In genomic region chr2:239819974-239820555, GRCh38 we compare ENCODE assay signal across 15 cellular contexts.
A peak's percentile ranks its signal among the peaks of the same experiment; 100 is the strongest.
DNase-seq lines count a peak whose midpoint lies in the region; ATAC-seq and TF ChIP-seq lines count a peak whose summit lies in the region.
"Had no signal": no experiment of that assay in that cellular context is flagged by ENCODE, and none has a peak within 500 bp of the region (broad histone marks: within the 10 kb centered on the region; RNA-seq: fewer than 3 reads in every experiment).

No MANE protein-coding gene starts in this region.

- peaks cover 15% of the 10 kb centered on the region for H3K27me3 Mint-ChIP-seq in activated T-cell treated with anti-CD3 and anti-CD28 coated beads, Interleukin-2, amount 50 U/mL, for 24 hours
- peaks cover 38 to 73% of the 10 kb centered on the region in 2 donors for H3K27me3 Mint-ChIP-seq in effector memory CD8-positive, alpha-beta T cell

- no peak for ATAC-seq in effector memory CD8-positive, alpha-beta T cell (replicated peaks)
- ATAC-seq: lower lobe of right lung had no signal

- H3K36me3 ChIP-seq in sigmoid colon (no peaks in the 10 kb centered on the region), mesenchymal stem cell (ENCODE audit: control insufficient read depth in 1 of 2, insufficient read depth in 2 of 2, low read depth in 1 of 2, low read length in 2 of 2) (no peaks in the 10 kb centered on the region)
- no peaks in the 10 kb centered on the region for H3K36me3 ChIP-seq in effector memory CD4-positive, alpha-beta T cell (ENCODE audit: control insufficient read depth, insufficient read depth, low read length)
- H3K36me3 ChIP-seq: heart right ventricle, lower lobe of right lung had no signal

- no peak overlapping the region for H3K4me2 ChIP-seq in mesenchymal stem cell (ENCODE audit: low read length, poor library complexity, severe bottlenecking)

- no peak for TF ChIP-seq EP300 in sigmoid colon (IDR thresholded peaks at IDR 0.05)

- no peak overlapping the region for H4K8ac ChIP-seq in mesenchymal stem cell (ENCODE audit: low read length)

- H3K4me1 Mint-ChIP-seq in activated T-cell treated with anti-CD3 and anti-CD28 coated beads, Interleukin-2, amount 50 U/mL, for 24 hours (ENCODE audit: low read depth), result no peaks in the 10 kb centered on the region
- peaks cover 0 to 7% of the 10 kb centered on the region in 2 donors for H3K4me1 Mint-ChIP-seq in effector memory CD8-positive, alpha-beta T cell (ENCODE audit: low read depth in 2 of 2)

- H3K27me3 ChIP-seq in sigmoid colon (no peaks in the 10 kb centered on the region), mesenchymal stem cell (ENCODE audit: control insufficient read depth in 1 of 2, insufficient read depth in 1 of 2, low read length in 2 of 2) (peaks cover 0 to 76% of the 10 kb centered on the region in 2 experiments)
- no peaks in the 10 kb centered on the region for H3K27me3 ChIP-seq in effector memory CD4-positive, alpha-beta T cell (replicated peaks; ENCODE audit: control insufficient read depth, insufficient read depth, low read length, poor library complexity, severe bottlenecking)

- H2AK5ac ChIP-seq in mesenchymal stem cell (ENCODE audit: low read length, severe bottlenecking), result no peak overlapping the region

- no peak overlapping the region for H2AFZ ChIP-seq in mesenchymal stem cell (ENCODE audit: low read depth, low read length)

- no peak overlapping the region for H3K18ac ChIP-seq in mesenchymal stem cell (ENCODE audit: low read depth in 1 of 2, low read length in 2 of 2)

- no peaks in the 10 kb centered on the region for H3K79me1 ChIP-seq in mesenchymal stem cell (replicated peaks; ENCODE audit: low read length, poor library complexity, severe bottlenecking)

- intact Hi-C loops in sigmoid colon (cut with DNase I), result loop anchor here (10.0 kb wide), 5 partner anchors 165 to 745 kb away; partner anchors contain the start of gene HDAC4

- no peak overlapping the region for H3K14ac ChIP-seq in mesenchymal stem cell (ENCODE audit: low read length in 2 of 2)

- H3K27ac Mint-ChIP-seq in activated T-cell treated with anti-CD3 and anti-CD28 coated beads, Interleukin-2, amount 50 U/mL, for 24 hours, result no peak overlapping the region
- peak overlapping the region; percentile 49 to 70 for H3K27ac Mint-ChIP-seq in effector memory CD8-positive, alpha-beta T cell
- H3K27ac Mint-ChIP-seq: T-helper 1 cell treated with Interleukin-12 subunit alpha and Interleukin-12 subunit beta and Interleukin-4 antibody, amounts not matched to agents 30 μg/mL and 1 μg/mL, for 36 hours had no signal

- H2BK15ac ChIP-seq in mesenchymal stem cell (ENCODE audit: low read depth, poor library complexity, severe bottlenecking), result no peak overlapping the region

- no peak overlapping the region for H2BK5ac ChIP-seq in mesenchymal stem cell (ENCODE audit: low read depth, low read length, poor library complexity, severe bottlenecking)

- no peak overlapping the region for H3K4me3 ChIP-seq in sigmoid colon
- no peak overlapping the region for H3K4me3 ChIP-seq in effector memory CD4-positive, alpha-beta T cell (ENCODE audit: insufficient read depth, low read depth, low read length, poor library complexity, severe bottlenecking)
- no peak overlapping the region for H3K4me3 ChIP-seq in mesenchymal stem cell (ENCODE audit: insufficient read depth in 1 of 2, low read depth in 1 of 2, low read length in 2 of 2)
- H3K4me3 ChIP-seq: heart right ventricle, lower lobe of right lung had no signal

- no peaks in the 10 kb centered on the region for H3K9me3 Mint-ChIP-seq in activated T-cell treated with anti-CD3 and anti-CD28 coated beads, Interleukin-2, amount 50 U/mL, for 24 hours
- H3K9me3 Mint-ChIP-seq in effector memory CD8-positive, alpha-beta T cell, result no peaks in the 10 kb centered on the region
- H3K9me3 Mint-ChIP-seq: T-helper 1 cell treated with Interleukin-12 subunit alpha and Interleukin-12 subunit beta and Interleukin-4 antibody, amounts not matched to agents 30 μg/mL and 1 μg/mL, for 36 hours had no signal

- H3K9me3 ChIP-seq in sigmoid colon, result no peaks in the 10 kb centered on the region
- H3K9me3 ChIP-seq in effector memory CD4-positive, alpha-beta T cell (ENCODE audit: control insufficient read depth, low read length), result no peaks in the 10 kb centered on the region
- H3K9me3 ChIP-seq in mesenchymal stem cell (ENCODE audit: control insufficient read depth, low read length), result no peaks in the 10 kb centered on the region
- H3K9me3 ChIP-seq: heart right ventricle, lower lobe of right lung had no signal

- DNase-seq in activated T-cell treated with anti-CD3 and anti-CD28 coated beads, Interleukin-2, amount 50 U/mL, for 24 hours, result peak; percentile 24
- no peak for DNase-seq in activated T-cell treated with anti-CD3 and anti-CD28 coated beads, Interleukin-2, amount 50 U/mL, for 1 hour
- DNase-seq in NCI-H526 (lab: John Stamatoyannopoulos, UW) (peak; percentile 22 to 40), sigmoid colon (peak; percentile 61), mesenchymal stem cell (no peak), NCI-H1105 (lab: John Stamatoyannopoulos, UW) (no peak)
- DNase-seq in effector memory CD8-positive, alpha-beta T cell, result no peak
- no peak for DNase-seq in effector memory CD4-positive, alpha-beta T cell
- DNase-seq: IMR-90; lower lobe of right lung; NCI-H1694; occipital lobe; stimulated activated naive CD4-positive, alpha-beta T cell treated with Interleukin-2 at 50 U/mL for 16 hours had no signal

- no peak for TF ChIP-seq CTCF in sigmoid colon (IDR thresholded peaks at IDR 0.05)

- no peak overlapping the region for H3K4me3 Mint-ChIP-seq in activated T-cell treated with anti-CD3 and anti-CD28 coated beads, Interleukin-2, amount 50 U/mL, for 24 hours
- H3K4me3 Mint-ChIP-seq in effector memory CD8-positive, alpha-beta T cell, result no peak overlapping the region
- H3K4me3 Mint-ChIP-seq: T-helper 1 cell treated with Interleukin-12 subunit alpha and Interleukin-12 subunit beta and Interleukin-4 antibody, amounts not matched to agents 30 μg/mL and 1 μg/mL, for 36 hours had no signal

- H2BK12ac ChIP-seq in mesenchymal stem cell (ENCODE audit: low read length in 2 of 2), result no peak overlapping the region

- no peak overlapping the region for H2BK120ac ChIP-seq in mesenchymal stem cell (ENCODE audit: low read depth, low read length)

- no peaks in the 10 kb centered on the region for H3K36me3 Mint-ChIP-seq in activated T-cell treated with anti-CD3 and anti-CD28 coated beads, Interleukin-2, amount 50 U/mL, for 24 hours (ENCODE audit: low read depth)
- H3K36me3 Mint-ChIP-seq in effector memory CD8-positive, alpha-beta T cell (ENCODE audit: insufficient read depth), result no peaks in the 10 kb centered on the region

- H3K23ac ChIP-seq in mesenchymal stem cell (ENCODE audit: low read length in 2 of 2), result no peak overlapping the region

- no peak overlapping the region for H4K91ac ChIP-seq in mesenchymal stem cell (ENCODE audit: low read length)

- 64 to 80% methylated on average over 17 of the region's 17 CpGs for WGBS in sigmoid colon, 2 donors
- 81% methylated on average over 16 of the region's 17 CpGs for WGBS in mesenchymal stem cell

- H3K27ac ChIP-seq in sigmoid colon (no peak overlapping the region), mesenchymal stem cell (ENCODE audit: low read length, poor library complexity, severe bottlenecking) (no peak overlapping the region)
- no peak overlapping the region for H3K27ac ChIP-seq in effector memory CD4-positive, alpha-beta T cell (ENCODE audit: insufficient read depth, low read length, poor library complexity, severe bottlenecking)
- H3K27ac ChIP-seq: heart right ventricle, lower lobe of right lung had no signal

- H3K9ac ChIP-seq in mesenchymal stem cell (ENCODE audit: low read length), result no peak overlapping the region

- peaks cover 0 to 9% (median 8%) of the 10 kb centered on the region in 4 donors for H3K4me1 ChIP-seq in sigmoid colon
- no peaks in the 10 kb centered on the region for H3K4me1 ChIP-seq in effector memory CD4-positive, alpha-beta T cell (ENCODE audit: control insufficient read depth, insufficient read depth, low read length, poor library complexity, severe bottlenecking)
- H3K4me1 ChIP-seq in mesenchymal stem cell (ENCODE audit: control insufficient read depth, insufficient read depth, low read depth, low read length), result no peaks in the 10 kb centered on the region

- TF ChIP-seq POLR2A in sigmoid colon (IDR thresholded peaks at IDR 0.05), result no peak

- H3K4ac ChIP-seq in mesenchymal stem cell (ENCODE audit: low read depth in 1 of 2, low read length in 2 of 2), result no peak overlapping the region

Comparison
In these comparisons a context has a peak if more than half of its experiments do, and no peak if none do; other contexts are left out.
1. DNase-seq: peak in activated T-cell treated with anti-CD3 and anti-CD28 coated beads, Interleukin-2, amount 50 U/mL, for 24 hours (single experiment), NCI-H526 (2 of 2) and sigmoid colon (single experiment); none in activated T-cell treated with anti-CD3 and anti-CD28 coated beads, Interleukin-2, amount 50 U/mL, for 1 hour (single experiment), effector memory CD8-positive, alpha-beta T cell (0 of 3), effector memory CD4-positive, alpha-beta T cell (0 of 3), mesenchymal stem cell (single experiment) and NCI-H1105 (single experiment).